ENCODE assay signal across 11 cellular contexts in genomic region chr11:46236918-46237247, GRCh38. TPM values are rescaled to one million over a fixed set of nuclear protein-coding genes. Genes with fewer than 3 reads are reported as not detected.
A peak's percentile ranks its signal among the peaks of the same experiment; 100 is the strongest.
DNase-seq lines count a peak whose midpoint lies in the region; ATAC-seq and TF ChIP-seq lines count a peak whose summit lies in the region.
"Had no signal": no experiment of that assay in that cellular context is flagged by ENCODE, and none has a peak within 500 bp of the region (broad histone marks: within the 10 kb centered on the region; RNA-seq: fewer than 3 reads in every experiment).

No MANE protein-coding gene starts in this region.

- TF ChIP-seq CTCF in left lung (IDR thresholded peaks at IDR 0.05), result no peak
- TF ChIP-seq CTCF in upper lobe of right lung (IDR thresholded peaks at IDR 0.05), result no peak

- peak overlapping the region; percentile 29 to 91 for H3K27ac ChIP-seq in left lung
- peak overlapping the region; percentile 82 for H3K27ac ChIP-seq in upper lobe of right lung
- H3K27ac ChIP-seq in SJCRH30, result no peak overlapping the region

- H3K27me3 Mint-ChIP-seq in activated naive CD4-positive, alpha-beta T cell treated with anti-CD3 and anti-CD28 coated beads, Interleukin-2, amount 50 U/mL, for 24 hours, result peaks cover 15% of the 10 kb centered on the region
- H3K27me3 Mint-ChIP-seq in activated naive CD8-positive, alpha-beta T cell treated with anti-CD3 and anti-CD28 coated beads, Interleukin-2, amount 50 U/mL, for 24 hours, result peaks cover 31% of the 10 kb centered on the region

- H3K36me3 ChIP-seq in left lung (no peaks in the 10 kb centered on the region), upper lobe of right lung (no peaks in the 10 kb centered on the region), SJCRH30 (no peaks in the 10 kb centered on the region)
- H3K36me3 ChIP-seq: BE2C, neutrophil had no signal

- no peaks in the 10 kb centered on the region for H3K9me3 Mint-ChIP-seq in activated naive CD4-positive, alpha-beta T cell treated with anti-CD3 and anti-CD28 coated beads, Interleukin-2, amount 50 U/mL, for 24 hours
- H3K9me3 Mint-ChIP-seq in activated naive CD8-positive, alpha-beta T cell treated with anti-CD3 and anti-CD28 coated beads, Interleukin-2, amount 50 U/mL, for 24 hours, result no peaks in the 10 kb centered on the region

- H3K4me3 ChIP-seq in left lung (peak overlapping the region in 1 of 2 donors; percentile 58), upper lobe of right lung (peak overlapping the region; percentile 55), SJCRH30 (no peak overlapping the region)

- H3K4me1 ChIP-seq in left lung (peaks cover 21 to 43% of the 10 kb centered on the region in 2 donors), upper lobe of right lung (peaks cover 29% of the 10 kb centered on the region), SJCRH30 (peaks cover 9% of the 10 kb centered on the region)
- H3K4me1 ChIP-seq: BE2C had no signal

- H3K4me1 Mint-ChIP-seq in activated naive CD4-positive, alpha-beta T cell treated with anti-CD3 and anti-CD28 coated beads, Interleukin-2, amount 50 U/mL, for 24 hours, result peaks cover 26% of the 10 kb centered on the region
- peaks cover 28% of the 10 kb centered on the region for H3K4me1 Mint-ChIP-seq in activated naive CD8-positive, alpha-beta T cell treated with anti-CD3 and anti-CD28 coated beads, Interleukin-2, amount 50 U/mL, for 24 hours

- intact Hi-C loops in left lung (cut with DNase I) (loop anchor here in 1 of 2 donors (10.0 kb wide), 1 partner anchor 112 kb away; the partner anchor contains the start of gene PHF21A), upper lobe of right lung (cut with DNase I) (no loop called here)

- H3K27me3 ChIP-seq in left lung, result peaks cover 0 to 16% of the 10 kb centered on the region in 2 donors
- no peaks in the 10 kb centered on the region for H3K27me3 ChIP-seq in upper lobe of right lung
- H3K27me3 ChIP-seq in SJCRH30, result peaks cover 8% of the 10 kb centered on the region; the same call in 1 of the 2 replicates

- H3K36me3 Mint-ChIP-seq in activated naive CD4-positive, alpha-beta T cell treated with anti-CD3 and anti-CD28 coated beads, Interleukin-2, amount 50 U/mL, for 24 hours, result no peaks in the 10 kb centered on the region
- H3K36me3 Mint-ChIP-seq in activated naive CD8-positive, alpha-beta T cell treated with anti-CD3 and anti-CD28 coated beads, Interleukin-2, amount 50 U/mL, for 24 hours (ENCODE audit: low read depth), result no peaks in the 10 kb centered on the region

- H3K4me3 Mint-ChIP-seq in activated naive CD4-positive, alpha-beta T cell treated with anti-CD3 and anti-CD28 coated beads, Interleukin-2, amount 50 U/mL, for 24 hours, result peak overlapping the region; percentile 91
- peak overlapping the region; percentile 80 for H3K4me3 Mint-ChIP-seq in activated naive CD8-positive, alpha-beta T cell treated with anti-CD3 and anti-CD28 coated beads, Interleukin-2, amount 50 U/mL, for 24 hours

- H3K27ac Mint-ChIP-seq in activated naive CD4-positive, alpha-beta T cell treated with anti-CD3 and anti-CD28 coated beads, Interleukin-2, amount 50 U/mL, for 24 hours, result no peak overlapping the region
- peak overlapping the region; percentile 90 for H3K27ac Mint-ChIP-seq in activated naive CD8-positive, alpha-beta T cell treated with anti-CD3 and anti-CD28 coated beads, Interleukin-2, amount 50 U/mL, for 24 hours

- no peak for DNase-seq in activated naive CD4-positive, alpha-beta T cell treated with anti-CD3 and anti-CD28 coated beads, Interleukin-2, amount 50 U/mL, for 16 hours
- no peak for DNase-seq in activated naive CD8-positive, alpha-beta T cell treated with anti-CD3 and anti-CD28 coated beads, Interleukin-2, amount 50 U/mL, for 24 hours
- DNase-seq in left lung (no peak), upper lobe of right lung (peak; percentile 68), HUDEP-2 (lab: John Stamatoyannopoulos, UW; ENCODE audit: unreplicated experiment in 76 of 76) (no peak), SJCRH30 (no peak)
- DNase-seq: BE2C, foreskin melanocyte had no signal

- no peaks in the 10 kb centered on the region for H3K9me3 ChIP-seq in left lung
- no peaks in the 10 kb centered on the region for H3K9me3 ChIP-seq in upper lobe of right lung
- H3K9me3 ChIP-seq in SJCRH30 (replicated peaks), result 0 out of 2 replicates have a peak, but pooled peaks cover 7% of the 10 kb centered on the region
- H3K9me3 ChIP-seq: BE2C, neutrophil had no signal

- no peak for ATAC-seq in activated naive CD8-positive, alpha-beta T cell treated with anti-CD3 and anti-CD28 coated beads, Interleukin-2, amount 50 U/mL, for 24 hours
- ATAC-seq in left lung (no peak), upper lobe of right lung (no peak), GM21390 (IDR thresholded peaks at IDR 0.05; ENCODE audit: unreplicated experiment) (no peak)

RNA-seq across cellular contexts. Expression of gene CREB3L1, which starts 40.6 kb away (rescaled TPM):
- 10 to 100 TPM; 40.5 to 59.3 TPM for total RNA-seq in left lung
- 47.4 TPM for total RNA-seq in upper lobe of right lung
- 0.30 and 0.34 TPM in 2 replicates for total RNA-seq in SJCRH30 (2014; rRNA removed; shearing (Covaris generic))

Comparison
In these comparisons a context has a peak if more than half of its experiments do, and no peak if none do; other contexts are left out.
1. RNA of gene CREB3L1, which starts 40.6 kb away (total RNA-seq): 40.5 to 59.3 TPM in left lung and 47.4 TPM in upper lobe of right lung (single experiment); 0.30 to 0.34 TPM in SJCRH30; every median in the first group is over 10 times any median in the second.